1 cellular context compared by ENCODE assay signal in genomic region chr20:36070451-36070850, GRCh38.
TF ChIP-seq lines count a peak whose summit lies in the region.

No MANE protein-coding gene starts in this region.

TF ChIP-seq in HepG2, 621 proteins besides CTCF, POLR2A, EP300 and RAD21 (continued from another document and continues in another):
- TF ChIP-seq, protein P1, sequence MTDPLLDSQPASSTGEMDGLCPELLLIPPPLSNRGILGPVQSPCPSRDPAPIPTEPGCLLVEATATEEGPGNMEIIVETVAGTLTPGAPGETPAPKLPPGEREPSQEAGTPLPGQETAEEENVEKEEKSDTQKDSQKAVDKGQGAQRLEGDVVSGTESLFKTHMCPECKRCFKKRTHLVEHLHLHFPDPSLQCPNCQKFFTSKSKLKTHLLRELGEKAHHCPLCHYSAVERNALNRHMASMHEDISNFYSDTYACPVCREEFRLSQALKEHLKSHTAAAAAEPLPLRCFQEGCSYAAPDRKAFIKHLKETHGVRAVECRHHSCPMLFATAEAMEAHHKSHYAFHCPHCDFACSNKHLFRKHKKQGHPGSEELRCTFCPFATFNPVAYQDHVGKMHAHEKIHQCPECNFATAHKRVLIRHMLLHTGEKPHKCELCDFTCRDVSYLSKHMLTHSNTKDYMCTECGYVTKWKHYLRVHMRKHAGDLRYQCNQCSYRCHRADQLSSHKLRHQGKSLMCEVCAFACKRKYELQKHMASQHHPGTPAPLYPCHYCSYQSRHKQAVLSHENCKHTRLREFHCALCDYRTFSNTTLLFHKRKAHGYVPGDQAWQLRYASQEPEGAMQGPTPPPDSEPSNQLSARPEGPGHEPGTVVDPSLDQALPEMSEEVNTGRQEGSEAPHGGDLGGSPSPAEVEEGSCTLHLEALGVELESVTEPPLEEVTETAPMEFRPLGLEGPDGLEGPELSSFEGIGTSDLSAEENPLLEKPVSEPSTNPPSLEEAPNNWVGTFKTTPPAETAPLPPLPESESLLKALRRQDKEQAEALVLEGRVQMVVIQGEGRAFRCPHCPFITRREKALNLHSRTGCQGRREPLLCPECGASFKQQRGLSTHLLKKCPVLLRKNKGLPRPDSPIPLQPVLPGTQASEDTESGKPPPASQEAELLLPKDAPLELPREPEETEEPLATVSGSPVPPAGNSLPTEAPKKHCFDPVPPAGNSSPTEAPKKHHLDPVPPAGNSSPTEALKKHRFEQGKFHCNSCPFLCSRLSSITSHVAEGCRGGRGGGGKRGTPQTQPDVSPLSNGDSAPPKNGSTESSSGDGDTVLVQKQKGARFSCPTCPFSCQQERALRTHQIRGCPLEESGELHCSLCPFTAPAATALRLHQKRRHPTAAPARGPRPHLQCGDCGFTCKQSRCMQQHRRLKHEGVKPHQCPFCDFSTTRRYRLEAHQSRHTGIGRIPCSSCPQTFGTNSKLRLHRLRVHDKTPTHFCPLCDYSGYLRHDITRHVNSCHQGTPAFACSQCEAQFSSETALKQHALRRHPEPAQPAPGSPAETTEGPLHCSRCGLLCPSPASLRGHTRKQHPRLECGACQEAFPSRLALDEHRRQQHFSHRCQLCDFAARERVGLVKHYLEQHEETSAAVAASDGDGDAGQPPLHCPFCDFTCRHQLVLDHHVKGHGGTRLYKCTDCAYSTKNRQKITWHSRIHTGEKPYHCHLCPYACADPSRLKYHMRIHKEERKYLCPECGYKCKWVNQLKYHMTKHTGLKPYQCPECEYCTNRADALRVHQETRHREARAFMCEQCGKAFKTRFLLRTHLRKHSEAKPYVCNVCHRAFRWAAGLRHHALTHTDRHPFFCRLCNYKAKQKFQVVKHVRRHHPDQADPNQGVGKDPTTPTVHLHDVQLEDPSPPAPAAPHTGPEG (CRISPR knock-in tag; IDR thresholded peaks at IDR 0.05): no peak
- TF ChIP-seq, protein P2, sequence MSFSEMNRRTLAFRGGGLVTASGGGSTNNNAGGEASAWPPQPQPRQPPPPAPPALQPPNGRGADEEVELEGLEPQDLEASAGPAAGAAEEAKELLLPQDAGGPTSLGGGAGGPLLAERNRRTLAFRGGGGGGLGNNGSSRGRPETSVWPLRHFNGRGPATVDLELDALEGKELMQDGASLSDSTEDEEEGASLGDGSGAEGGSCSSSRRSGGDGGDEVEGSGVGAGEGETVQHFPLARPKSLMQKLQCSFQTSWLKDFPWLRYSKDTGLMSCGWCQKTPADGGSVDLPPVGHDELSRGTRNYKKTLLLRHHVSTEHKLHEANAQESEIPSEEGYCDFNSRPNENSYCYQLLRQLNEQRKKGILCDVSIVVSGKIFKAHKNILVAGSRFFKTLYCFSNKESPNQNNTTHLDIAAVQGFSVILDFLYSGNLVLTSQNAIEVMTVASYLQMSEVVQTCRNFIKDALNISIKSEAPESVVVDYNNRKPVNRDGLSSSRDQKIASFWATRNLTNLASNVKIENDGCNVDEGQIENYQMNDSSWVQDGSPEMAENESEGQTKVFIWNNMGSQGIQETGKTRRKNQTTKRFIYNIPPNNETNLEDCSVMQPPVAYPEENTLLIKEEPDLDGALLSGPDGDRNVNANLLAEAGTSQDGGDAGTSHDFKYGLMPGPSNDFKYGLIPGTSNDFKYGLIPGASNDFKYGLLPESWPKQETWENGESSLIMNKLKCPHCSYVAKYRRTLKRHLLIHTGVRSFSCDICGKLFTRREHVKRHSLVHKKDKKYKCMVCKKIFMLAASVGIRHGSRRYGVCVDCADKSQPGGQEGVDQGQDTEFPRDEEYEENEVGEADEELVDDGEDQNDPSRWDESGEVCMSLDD (CRISPR knock-in tag; IDR thresholded peaks at IDR 0.05; ENCODE audit: borderline replicate concordance): no peak
- TF ChIP-seq MYC (CRISPR knock-in tag; IDR thresholded peaks at IDR 0.05; ENCODE audit: borderline replicate concordance) (peak; percentile 29; the same call in 1 of the 2 replicates), ZBTB8A (CRISPR knock-in tag; IDR thresholded peaks at IDR 0.05; ENCODE audit: borderline replicate concordance, low read depth) (no peak), TBP (CRISPR knock-in tag; IDR thresholded peaks at IDR 0.05) (no peak), DRAP1 (CRISPR knock-in tag; IDR thresholded peaks at IDR 0.05) (no peak), NFKBIZ (CRISPR knock-in tag; IDR thresholded peaks at IDR 0.05) (no peak), FOXP1 (IDR thresholded peaks at IDR 0.05) (no peak), FOXP1 (CRISPR knock-in tag; IDR thresholded peaks at IDR 0.05) (peak; percentile 50; the same call in 1 of the 2 replicates), CSRNP1 (CRISPR knock-in tag; IDR thresholded peaks at IDR 0.05) (no peak), MLLT10 (CRISPR knock-in tag; IDR thresholded peaks at IDR 0.05) (no peak), ZBTB7B (CRISPR knock-in tag; IDR thresholded peaks at IDR 0.05) (0 out of 2 replicates have a peak, but pooled peaks have one; percentile 37), ELK4 (CRISPR knock-in tag; IDR thresholded peaks at IDR 0.05; ENCODE audit: borderline replicate concordance) (no peak), REXO4 (CRISPR knock-in tag; IDR thresholded peaks at IDR 0.05; ENCODE audit: borderline replicate concordance) (no peak), ZNF567 (CRISPR knock-in tag; IDR thresholded peaks at IDR 0.05; ENCODE audit: borderline replicate concordance) (no peak), HDAC6 (IDR thresholded peaks at IDR 0.05; ENCODE audit: low read depth, low read length) (no peak), ISX (CRISPR knock-in tag; conservative IDR thresholded peaks at IDR 0.05) (no peak), ZEB1 (IDR thresholded peaks at IDR 0.05; ENCODE audit: insufficient replicate concordance, low read depth) (no peak), SMAD3 (CRISPR knock-in tag; IDR thresholded peaks at IDR 0.05) (0 out of 2 replicates have a peak, but pooled peaks have one; percentile 44), BCL6 (CRISPR knock-in tag; IDR thresholded peaks at IDR 0.05) (peak; percentile 44), ZNF10 (CRISPR knock-in tag; IDR thresholded peaks at IDR 0.05; ENCODE audit: borderline replicate concordance, low read depth) (no peak), ZNF768 (CRISPR knock-in tag; IDR thresholded peaks at IDR 0.05) (peak; percentile 53; the same call in 1 of the 2 replicates), FOXJ3 (CRISPR knock-in tag; IDR thresholded peaks at IDR 0.05; ENCODE audit: borderline replicate concordance) (peak; percentile 81; the same call in 1 of the 2 replicates), ZFP90 (CRISPR knock-in tag; IDR thresholded peaks at IDR 0.05; ENCODE audit: borderline replicate concordance) (no peak), KLF11 (CRISPR knock-in tag; IDR thresholded peaks at IDR 0.05) (no peak), HNF4A (CRISPR knock-in tag; IDR thresholded peaks at IDR 0.05) (0 out of 2 replicates have a peak, but pooled peaks have one; percentile 29), ZNF543 (CRISPR knock-in tag; IDR thresholded peaks at IDR 0.05) (peak; percentile 65; the same call in 1 of the 2 replicates), HNRNPH1 (optimal IDR thresholded peaks at IDR 0.05; ENCODE audit: low read depth, low read length) (peak; percentile 50), PAX8 (CRISPR knock-in tag; IDR thresholded peaks at IDR 0.05; ENCODE audit: borderline replicate concordance) (no peak), STAT5B (CRISPR knock-in tag; IDR thresholded peaks at IDR 0.05) (no peak), ZNF431 (CRISPR knock-in tag; IDR thresholded peaks at IDR 0.05; ENCODE audit: borderline replicate concordance, low read depth) (no peak), ZNF652 (CRISPR knock-in tag; IDR thresholded peaks at IDR 0.05; ENCODE audit: borderline replicate concordance, low read depth) (no peak), ZNF737 (CRISPR knock-in tag; IDR thresholded peaks at IDR 0.05; ENCODE audit: borderline replicate concordance) (no peak), CENPT (CRISPR knock-in tag; IDR thresholded peaks at IDR 0.05; ENCODE audit: low read depth) (no peak), ZKSCAN5 (CRISPR knock-in tag; IDR thresholded peaks at IDR 0.05) (no peak), ZNF841 (CRISPR knock-in tag; IDR thresholded peaks at IDR 0.05; ENCODE audit: borderline replicate concordance) (no peak), GTF3A (CRISPR knock-in tag; conservative IDR thresholded peaks at IDR 0.05) (no peak), HOXA3 (CRISPR knock-in tag; IDR thresholded peaks at IDR 0.05) (peak; percentile 64; the same call in 1 of the 2 replicates), HNRNPUL1 (IDR thresholded peaks at IDR 0.05; ENCODE audit: low read depth, low read length) (no peak), LCORL (IDR thresholded peaks at IDR 0.05) (no peak), LCORL (CRISPR knock-in tag; IDR thresholded peaks at IDR 0.05) (no peak), ZSCAN29 (CRISPR knock-in tag; conservative IDR thresholded peaks at IDR 0.05) (no peak), ZNF34 (CRISPR knock-in tag; IDR thresholded peaks at IDR 0.05; ENCODE audit: borderline replicate concordance) (0 out of 2 replicates have a peak, but pooled peaks have one; percentile 21), ZBTB26 (CRISPR knock-in tag; IDR thresholded peaks at IDR 0.05; ENCODE audit: borderline replicate concordance) (no peak), ZFP1 (CRISPR knock-in tag; IDR thresholded peaks at IDR 0.05) (no peak), NONO (IDR thresholded peaks at IDR 0.05) (no peak), NONO (CRISPR knock-in tag; conservative IDR thresholded peaks at IDR 0.05) (no peak), EEA1 (CRISPR knock-in tag; IDR thresholded peaks at IDR 0.05; ENCODE audit: borderline replicate concordance) (no peak), PHF8 (CRISPR knock-in tag; IDR thresholded peaks at IDR 0.05) (no peak; the same call in 1 of the 2 replicates)
- TF ChIP-seq, protein P3, sequence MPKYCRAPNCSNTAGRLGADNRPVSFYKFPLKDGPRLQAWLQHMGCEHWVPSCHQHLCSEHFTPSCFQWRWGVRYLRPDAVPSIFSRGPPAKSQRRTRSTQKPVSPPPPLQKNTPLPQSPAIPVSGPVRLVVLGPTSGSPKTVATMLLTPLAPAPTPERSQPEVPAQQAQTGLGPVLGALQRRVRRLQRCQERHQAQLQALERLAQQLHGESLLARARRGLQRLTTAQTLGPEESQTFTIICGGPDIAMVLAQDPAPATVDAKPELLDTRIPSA (CRISPR knock-in tag; IDR thresholded peaks at IDR 0.05; ENCODE audit: borderline replicate concordance): no peak
- TF ChIP-seq, protein P4, sequence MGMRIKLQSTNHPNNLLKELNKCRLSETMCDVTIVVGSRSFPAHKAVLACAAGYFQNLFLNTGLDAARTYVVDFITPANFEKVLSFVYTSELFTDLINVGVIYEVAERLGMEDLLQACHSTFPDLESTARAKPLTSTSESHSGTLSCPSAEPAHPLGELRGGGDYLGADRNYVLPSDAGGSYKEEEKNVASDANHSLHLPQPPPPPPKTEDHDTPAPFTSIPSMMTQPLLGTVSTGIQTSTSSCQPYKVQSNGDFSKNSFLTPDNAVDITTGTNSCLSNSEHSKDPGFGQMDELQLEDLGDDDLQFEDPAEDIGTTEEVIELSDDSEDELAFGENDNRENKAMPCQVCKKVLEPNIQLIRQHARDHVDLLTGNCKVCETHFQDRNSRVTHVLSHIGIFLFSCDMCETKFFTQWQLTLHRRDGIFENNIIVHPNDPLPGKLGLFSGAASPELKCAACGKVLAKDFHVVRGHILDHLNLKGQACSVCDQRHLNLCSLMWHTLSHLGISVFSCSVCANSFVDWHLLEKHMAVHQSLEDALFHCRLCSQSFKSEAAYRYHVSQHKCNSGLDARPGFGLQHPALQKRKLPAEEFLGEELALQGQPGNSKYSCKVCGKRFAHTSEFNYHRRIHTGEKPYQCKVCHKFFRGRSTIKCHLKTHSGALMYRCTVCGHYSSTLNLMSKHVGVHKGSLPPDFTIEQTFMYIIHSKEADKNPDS (CRISPR knock-in tag; IDR thresholded peaks at IDR 0.05): no peak
- TF ChIP-seq, protein P5, sequence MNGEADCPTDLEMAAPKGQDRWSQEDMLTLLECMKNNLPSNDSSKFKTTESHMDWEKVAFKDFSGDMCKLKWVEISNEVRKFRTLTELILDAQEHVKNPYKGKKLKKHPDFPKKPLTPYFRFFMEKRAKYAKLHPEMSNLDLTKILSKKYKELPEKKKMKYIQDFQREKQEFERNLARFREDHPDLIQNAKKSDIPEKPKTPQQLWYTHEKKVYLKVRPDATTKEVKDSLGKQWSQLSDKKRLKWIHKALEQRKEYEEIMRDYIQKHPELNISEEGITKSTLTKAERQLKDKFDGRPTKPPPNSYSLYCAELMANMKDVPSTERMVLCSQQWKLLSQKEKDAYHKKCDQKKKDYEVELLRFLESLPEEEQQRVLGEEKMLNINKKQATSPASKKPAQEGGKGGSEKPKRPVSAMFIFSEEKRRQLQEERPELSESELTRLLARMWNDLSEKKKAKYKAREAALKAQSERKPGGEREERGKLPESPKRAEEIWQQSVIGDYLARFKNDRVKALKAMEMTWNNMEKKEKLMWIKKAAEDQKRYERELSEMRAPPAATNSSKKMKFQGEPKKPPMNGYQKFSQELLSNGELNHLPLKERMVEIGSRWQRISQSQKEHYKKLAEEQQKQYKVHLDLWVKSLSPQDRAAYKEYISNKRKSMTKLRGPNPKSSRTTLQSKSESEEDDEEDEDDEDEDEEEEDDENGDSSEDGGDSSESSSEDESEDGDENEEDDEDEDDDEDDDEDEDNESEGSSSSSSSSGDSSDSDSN (CRISPR knock-in tag; IDR thresholded peaks at IDR 0.05): peak; percentile 83
